ENCODE assay signal across 1 cellular context in the genomic region with DNA sequence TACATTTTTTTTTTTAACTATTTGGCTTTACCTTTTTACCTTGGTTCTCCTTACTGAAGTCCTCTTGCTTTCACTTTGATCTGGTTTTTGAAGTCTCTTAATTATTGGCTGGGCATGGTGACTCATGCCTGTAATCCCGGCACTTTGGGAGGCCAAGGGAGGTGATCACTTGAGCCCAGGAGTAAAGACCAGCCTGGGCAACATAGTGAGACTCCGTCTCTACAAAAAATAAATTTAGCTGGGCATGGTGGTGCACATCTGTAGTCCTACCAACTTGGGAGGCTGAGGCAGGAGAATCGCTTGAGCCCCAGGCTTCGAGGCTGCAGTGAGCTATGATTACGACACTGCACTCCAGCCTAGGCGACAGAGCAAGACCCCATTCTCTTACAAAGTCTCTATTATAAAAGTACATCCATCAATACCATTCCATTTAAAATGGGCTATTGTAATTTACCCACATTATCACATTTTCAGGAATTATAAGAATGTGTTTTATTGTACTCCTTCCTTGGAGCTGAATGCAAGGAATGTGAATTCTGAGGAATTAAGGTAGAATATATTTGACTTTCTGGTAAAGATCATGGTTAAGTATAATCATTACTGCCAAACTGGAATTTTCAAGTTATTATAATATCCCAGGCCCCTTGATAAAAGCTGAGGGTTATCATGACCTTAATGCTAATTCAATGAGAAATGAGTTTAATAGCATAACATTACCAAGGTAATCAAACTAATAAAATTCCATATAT.
TF ChIP-seq lines count a peak whose summit lies in the region.

No MANE protein-coding gene starts in this region.

TF ChIP-seq in K562, 482 proteins besides CTCF, POLR2A, EP300 and RAD21:
- no peak for TF ChIP-seq ZBED1 (IDR thresholded peaks at IDR 0.05)
- TF ChIP-seq ZNF197 (CRISPR knock-in tag; IDR thresholded peaks at IDR 0.05; ENCODE audit: low read depth) = no peak
- TF ChIP-seq JUND (IDR thresholded peaks at IDR 0.05; ENCODE audit: borderline replicate concordance, low read depth, low read length) = peak; percentile 16; the same call in 1 of the 2 replicates
- 0 out of 3 replicates have a peak, but pooled peaks have one; percentile 28 for TF ChIP-seq JUND (tag; IDR thresholded peaks at IDR 0.05; ENCODE audit: borderline replicate concordance, low read depth, low read length)
- TF ChIP-seq ZNF121 (CRISPR knock-in tag; conservative IDR thresholded peaks at IDR 0.05) = peak; percentile 24; the same call in 1 of the 2 replicates
- TF ChIP-seq, protein P1, sequence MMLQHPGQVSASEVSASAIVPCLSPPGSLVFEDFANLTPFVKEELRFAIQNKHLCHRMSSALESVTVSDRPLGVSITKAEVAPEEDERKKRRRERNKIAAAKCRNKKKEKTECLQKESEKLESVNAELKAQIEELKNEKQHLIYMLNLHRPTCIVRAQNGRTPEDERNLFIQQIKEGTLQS (IDR thresholded peaks at IDR 0.05) = peak; percentile 26; the same call in 1 of the 2 replicates
- TF ChIP-seq, protein P1 (CRISPR knock-in tag; conservative IDR thresholded peaks at IDR 0.05) = no peak
- no peak for TF ChIP-seq SRSF7 (optimal IDR thresholded peaks at IDR 0.05; ENCODE audit: low read depth, low read length)
